2 cellular contexts compared by ENCODE assay signal in the genomic region with DNA sequence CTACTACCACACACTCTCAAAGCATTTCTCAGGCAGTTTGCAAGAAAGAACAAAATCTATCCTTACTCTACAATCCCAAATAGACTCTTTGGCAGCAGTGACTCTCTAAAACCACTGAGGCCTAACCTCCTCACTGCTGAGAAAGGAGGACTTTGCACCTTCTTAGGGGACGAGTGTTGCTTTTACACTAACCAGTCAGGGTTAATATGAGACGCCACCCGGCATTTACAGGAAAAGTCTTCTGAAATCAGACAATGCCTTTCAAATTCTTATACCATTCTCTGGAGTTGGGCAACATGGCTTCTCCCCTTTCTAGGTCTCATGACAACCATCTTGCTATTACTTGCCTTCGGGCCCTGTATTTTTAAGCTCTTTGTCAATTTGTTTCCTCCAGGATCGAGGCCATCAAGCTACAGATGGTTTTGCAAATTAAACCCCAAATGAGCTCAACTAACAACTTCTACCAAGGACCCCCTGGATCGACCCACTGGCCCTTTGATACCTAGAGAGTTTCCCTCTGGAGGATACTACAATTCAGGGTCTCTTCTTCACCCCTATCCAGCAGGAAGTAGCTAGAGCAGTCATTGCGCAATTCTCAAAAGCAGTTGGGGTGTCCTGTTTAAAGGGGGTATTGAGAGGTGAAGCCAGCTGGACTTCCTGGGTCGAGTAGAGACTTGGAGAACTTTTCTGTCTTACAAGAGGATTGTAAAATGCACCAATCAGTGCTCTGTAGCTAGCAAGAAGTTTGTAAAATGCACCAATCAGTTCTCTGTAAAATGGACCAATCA.
TF ChIP-seq lines count a peak whose summit lies in the region.

No MANE protein-coding gene starts in this region.

TF ChIP-seq in HepG2, 621 proteins besides CTCF, POLR2A, EP300 and RAD21:
- TF ChIP-seq DMAP1 (CRISPR knock-in tag; IDR thresholded peaks at IDR 0.05): no peak
- TF ChIP-seq CEBPB (IDR thresholded peaks at IDR 0.05; ENCODE audit: borderline replicate concordance, low read depth, low read length): peak; percentile 80
- TF ChIP-seq CEBPG (CRISPR knock-in tag; IDR thresholded peaks at IDR 0.05): 0 out of 2 replicates have a peak, but pooled peaks have one; percentile 13

TF ChIP-seq in K562, 482 proteins besides CTCF, POLR2A, EP300 and RAD21:
- TF ChIP-seq ZNF79 (CRISPR knock-in tag; IDR thresholded peaks at IDR 0.05; ENCODE audit: low read depth): no peak
- TF ChIP-seq CEBPG (CRISPR knock-in tag; IDR thresholded peaks at IDR 0.05): no peak
- TF ChIP-seq CEBPG (tag; conservative IDR thresholded peaks at IDR 0.05 in 1 of 2, IDR thresholded peaks at IDR 0.05 in 1 of 2): peak in 1 of 2 experiments; percentile 91; a peak in 2 of 4 replicates
- TF ChIP-seq, protein P1, sequence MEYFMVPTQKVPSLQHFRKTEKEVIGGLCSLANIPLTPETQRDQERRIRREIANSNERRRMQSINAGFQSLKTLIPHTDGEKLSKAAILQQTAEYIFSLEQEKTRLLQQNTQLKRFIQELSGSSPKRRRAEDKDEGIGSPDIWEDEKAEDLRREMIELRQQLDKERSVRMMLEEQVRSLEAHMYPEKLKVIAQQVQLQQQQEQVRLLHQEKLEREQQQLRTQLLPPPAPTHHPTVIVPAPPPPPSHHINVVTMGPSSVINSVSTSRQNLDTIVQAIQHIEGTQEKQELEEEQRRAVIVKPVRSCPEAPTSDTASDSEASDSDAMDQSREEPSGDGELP (CRISPR knock-in tag; IDR thresholded peaks at IDR 0.05; ENCODE audit: borderline replicate concordance): no peak
- TF ChIP-seq CEBPB (tag; IDR thresholded peaks at IDR 0.05): peak; percentile 89
